In the genomic region with DNA sequence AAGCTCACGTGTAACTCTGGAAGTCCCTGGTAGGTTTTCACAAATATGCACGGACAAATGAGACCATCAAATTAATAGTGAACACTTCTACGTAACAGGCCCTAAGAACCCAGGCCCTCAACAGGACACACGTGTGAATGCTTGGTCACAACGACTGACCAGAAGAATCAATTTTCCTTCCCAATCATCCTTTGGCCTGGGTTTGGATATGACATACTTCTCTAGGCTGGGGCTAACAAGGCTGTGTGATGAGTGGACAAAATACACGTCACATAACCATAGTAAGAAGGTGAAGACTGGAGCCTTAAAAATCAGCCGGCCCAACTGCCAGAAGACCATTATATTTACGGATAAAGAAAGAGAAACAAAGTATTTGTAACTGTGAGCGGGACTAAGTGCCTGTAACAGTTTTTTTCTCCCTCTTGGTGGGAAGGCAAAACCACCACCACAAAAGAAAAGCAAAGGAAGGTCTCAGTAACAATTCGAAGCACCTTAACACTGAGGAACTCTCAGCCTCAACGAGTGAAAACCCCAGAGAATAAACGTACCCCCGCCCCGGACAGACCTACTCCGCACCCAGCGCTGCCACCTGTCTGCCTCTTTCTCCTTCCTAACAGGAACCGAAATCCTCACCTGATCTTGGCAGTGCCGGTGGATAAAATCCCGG, we compare ENCODE assay signal across 9 cellular contexts. TPM values are rescaled to one million over a fixed set of nuclear protein-coding genes. Genes with fewer than 3 reads are reported as not detected.
DNase-seq lines count a peak whose midpoint lies in the region; ATAC-seq and TF ChIP-seq lines count a peak whose summit lies in the region.
"Had no signal": no experiment of that assay in that cellular context is flagged by ENCODE, and none has a peak within 500 bp of the region (broad histone marks: within the 10 kb centered on the region; RNA-seq: fewer than 3 reads in every experiment).

No MANE protein-coding gene starts in this region.

- H3K36me3 Mint-ChIP-seq in activated T-helper 17 cell treated with anti-CD3 and anti-CD28 coated beads, Interleukin-2, amount 50 U/mL, for 72 hours (ENCODE audit: low read depth), result peaks cover 56% of the 10 kb centered on the region

- TF ChIP-seq CTCF in sigmoid colon (IDR thresholded peaks at IDR 0.05), result no peak

- peak overlapping the region; percentile 98 for H3K27ac Mint-ChIP-seq in activated T-helper 17 cell treated with anti-CD3 and anti-CD28 coated beads, Interleukin-2, amount 50 U/mL, for 72 hours

- peaks cover 0 to 36% (median 26%) of the 10 kb centered on the region in 4 donors for H3K4me1 ChIP-seq in sigmoid colon

- no peaks in the 10 kb centered on the region for H3K9me3 Mint-ChIP-seq in activated T-helper 17 cell treated with anti-CD3 and anti-CD28 coated beads, Interleukin-2, amount 50 U/mL, for 72 hours

- peaks cover 0 to 14% (median 4%) of the 10 kb centered on the region in 4 donors for H3K36me3 ChIP-seq in sigmoid colon

- ATAC-seq in GM18907 (IDR thresholded peaks at IDR 0.05; ENCODE audit: unreplicated experiment), result peak; percentile 8
- peak; percentile 0 for ATAC-seq in HG03066 (IDR thresholded peaks at IDR 0.05; ENCODE audit: low read depth, unreplicated experiment)
- peak; percentile 9 for ATAC-seq in activated T-helper 17 cell treated with anti-CD3 and anti-CD28 coated beads, Interleukin-2, amount 50 U/mL, for 72 hours (replicated peaks)
- peak; percentile 12 for ATAC-seq in left ventricle myocardium superior

- TF ChIP-seq POLR2A in sigmoid colon (IDR thresholded peaks at IDR 0.05), result no peak

- no peaks in the 10 kb centered on the region for H3K27me3 Mint-ChIP-seq in activated T-helper 17 cell treated with anti-CD3 and anti-CD28 coated beads, Interleukin-2, amount 50 U/mL, for 72 hours

- intact Hi-C loops in left ventricle myocardium superior (cut with micrococcal nuclease) (no loop called here), sigmoid colon (cut with DNase I) (loop anchor here (1.0 to 5.0 kb wide), 4 partner anchors 63 to 571 kb away; partner anchors contain the start of genes LBR and PYCR2)

- peaks cover 43% of the 10 kb centered on the region for H3K4me1 Mint-ChIP-seq in activated T-helper 17 cell treated with anti-CD3 and anti-CD28 coated beads, Interleukin-2, amount 50 U/mL, for 72 hours

- H3K4me3 ChIP-seq in sigmoid colon, result peak overlapping the region; percentile 56 to 90 (median 81)

- no peak for TF ChIP-seq EP300 in sigmoid colon (IDR thresholded peaks at IDR 0.05)

- H3K27me3 ChIP-seq in sigmoid colon, result no peaks in the 10 kb centered on the region

- peak overlapping the region; percentile 95 to 98 (median 97) for H3K27ac ChIP-seq in sigmoid colon

- H3K9me3 ChIP-seq in sigmoid colon, result no peaks in the 10 kb centered on the region

- H3K4me3 Mint-ChIP-seq in activated T-helper 17 cell treated with anti-CD3 and anti-CD28 coated beads, Interleukin-2, amount 50 U/mL, for 72 hours, result peak overlapping the region; percentile 94

- WGBS in sigmoid colon, 2 donors, result 1% methylated on average over 19 of the region's 19 CpGs

- no peak for DNase-seq in left ventricle myocardium superior
- no peak for DNase-seq in sigmoid colon
- no peak for DNase-seq in DMS153 (lab: John Stamatoyannopoulos, UW)
- DNase-seq in NCI-H2227 treated with DMSO at 0.1 percent for 48 hours (lab: John Stamatoyannopoulos, UW), result no peak
- DNase-seq in stimulated activated CD4-positive, alpha-beta T cell treated with anti-CD3 and anti-CD28 coated beads, Interleukin-4, amount 100 ng/mL, for 1 hour, result no peak

RNA-seq across cellular contexts. Expression of gene SDE2, which starts 0.5 kb away (rescaled TPM):
- 10 to 100 TPM; 16.1 to 18.0 TPM for total RNA-seq in activated T-helper 17 cell treated with anti-CD3 and anti-CD28 coated beads, Interleukin-2, amount 50 U/mL, for 72 hours
- total RNA-seq in left ventricle myocardium superior (10.7 TPM), sigmoid colon (10 to 100 TPM; 11.1 to 21.9 (median 18.4) TPM)
- 10 to 100 TPM in 2 of 3 donors, 1 to 10 TPM in 1; 9.0 to 12.7 (median 10.2) TPM for polyA plus RNA-seq in sigmoid colon

RNA-seq across cellular contexts. Expression of gene LEFTY2, which starts 57.7 kb away (rescaled TPM):
- not detected for total RNA-seq in activated T-helper 17 cell treated with anti-CD3 and anti-CD28 coated beads, Interleukin-2, amount 50 U/mL, for 72 hours
- total RNA-seq in left ventricle myocardium superior (0.47 TPM), sigmoid colon (1 to 10 TPM in 2 of 4 donors, under 1 TPM in 1, not detected in 1; 0.71 to 5.0 (median 1.1) TPM)
- 10 to 100 TPM in 1 of 3 donors, not detected in 2; 15.6 TPM for polyA plus RNA-seq in sigmoid colon
- total RNA-seq: dermis microvascular lymphatic vessel endothelial cell had no signal
